ENCODE assay signal across 20 cellular contexts in the genomic region with DNA sequence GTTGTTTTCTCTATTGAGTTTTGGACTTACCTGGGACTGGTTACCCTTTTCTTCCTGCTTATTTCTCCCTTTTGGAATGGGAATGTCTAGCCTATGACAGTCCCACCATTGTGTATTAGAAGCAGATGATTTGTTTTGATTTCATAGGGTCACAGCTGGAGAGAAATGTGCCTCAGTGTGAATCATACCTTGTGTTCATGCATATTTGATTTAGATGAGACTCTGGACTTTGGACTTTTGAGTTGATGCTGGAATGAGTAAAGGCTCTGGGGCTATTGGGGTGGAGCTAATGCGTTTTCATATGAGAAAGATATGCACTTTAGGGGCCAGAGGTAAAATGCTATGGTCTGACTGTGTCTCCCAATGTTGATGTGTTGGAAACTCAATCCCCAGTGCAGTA. TPM values are rescaled to one million over a fixed set of nuclear protein-coding genes. Genes with fewer than 3 reads are reported as not detected.
"Had no signal": no experiment of that assay in that cellular context is flagged by ENCODE, and none has a peak within 500 bp of the region (broad histone marks: within the 10 kb centered on the region; RNA-seq: fewer than 3 reads in every experiment).

No MANE protein-coding gene starts in this region.

- H3K4me1 ChIP-seq: ascending aorta, stomach had no signal

- H3K27ac ChIP-seq: ascending aorta, coronary artery, epithelial cell of prostate, neutrophil, skin epidermis, stomach, thoracic aorta had no signal

- H3K36me3 ChIP-seq: ascending aorta, neutrophil, stomach, thoracic aorta had no signal

- H3K9me3 Mint-ChIP-seq: activated T-cell treated with anti-CD3 and anti-CD28 coated beads, Interleukin-2, amount 50 U/mL, for 4 hours; effector memory CD8-positive, alpha-beta T cell; naive thymus-derived CD8-positive, alpha-beta T cell had no signal

- H3K4me3 ChIP-seq: ascending aorta, coronary artery, mucosa of descending colon, skin epidermis, stomach, thoracic aorta had no signal

- H3K4me3 Mint-ChIP-seq: activated naive CD8-positive, alpha-beta T cell; activated T-cell treated with anti-CD3 and anti-CD28 coated beads, Interleukin-2, amount 50 U/mL, for 4 hours; effector memory CD8-positive, alpha-beta T cell; naive thymus-derived CD8-positive, alpha-beta T cell had no signal

- H3K36me3 Mint-ChIP-seq: activated naive CD8-positive, alpha-beta T cell; naive thymus-derived CD8-positive, alpha-beta T cell had no signal

- ATAC-seq: activated T-cell treated with anti-CD3 and anti-CD28 coated beads, Interleukin-2, amount 50 U/mL, for 4 hours; effector memory CD8-positive, alpha-beta T cell; mucosa of descending colon; naive thymus-derived CD8-positive, alpha-beta T cell had no signal

- H3K9me3 ChIP-seq: ascending aorta, mucosa of descending colon, neutrophil, stomach, thoracic aorta had no signal

- DNase-seq: activated CD4-positive, alpha-beta T cell treated with anti-CD3 and anti-CD28 coated beads, Interleukin-2, amount 50 U/mL, for 1 hour; activated effector memory CD4-positive, alpha-beta T cell treated with anti-CD3 and anti-CD28 coated beads, Interleukin-2, amount 50 U/mL, for 16 hours; activated T-cell treated with anti-CD3 and anti-CD28 coated beads, Interleukin-2, amount 50 U/mL, for 4 hours; caudate nucleus; effector memory CD8-positive, alpha-beta T cell; glutamatergic neuron; mucosa of descending colon; naive thymus-derived CD8-positive, alpha-beta T cell; stomach; T-helper 2 cell had no signal

- H3K27me3 Mint-ChIP-seq: activated naive CD8-positive, alpha-beta T cell; effector memory CD8-positive, alpha-beta T cell had no signal

- H3K27ac Mint-ChIP-seq: activated naive CD8-positive, alpha-beta T cell; effector memory CD8-positive, alpha-beta T cell; naive thymus-derived CD8-positive, alpha-beta T cell had no signal

- FAIRE-seq: TTC549 had no signal

RNA-seq across cellular contexts. Expression of a gene that starts 30.5 kb away (rescaled TPM):
- total RNA-seq: activated T-cell treated with anti-CD3 and anti-CD28 coated beads, Interleukin-2, amount 50 U/mL, for 4 hours; ascending aorta; fibroblast of villous mesenchyme; mucosa of descending colon; naive thymus-derived CD8-positive, alpha-beta T cell; stomach; thoracic aorta; ureter had no signal
- polyA plus RNA-seq: naive thymus-derived CD8-positive, alpha-beta T cell; stomach had no signal
